Comparison of ENCODE assay signal across 1 cellular context in the genomic region with DNA sequence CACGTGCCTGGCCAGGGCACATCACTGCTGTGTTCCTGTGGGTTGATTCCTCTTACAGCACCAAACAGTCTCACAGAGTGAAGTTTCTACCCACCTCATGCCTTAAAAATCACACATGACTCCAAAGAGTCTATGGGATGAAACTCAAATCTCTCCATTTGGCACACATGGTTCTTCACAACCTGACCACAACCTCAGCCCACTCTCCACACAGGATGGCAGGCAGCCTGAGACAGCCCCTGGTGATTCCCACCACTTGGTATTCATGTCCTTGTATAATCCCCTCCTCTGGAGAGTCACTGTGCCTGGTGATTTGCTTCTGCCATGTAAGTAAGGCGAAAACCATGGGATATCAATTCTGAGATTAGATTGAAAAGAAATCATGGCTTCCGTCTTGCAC.
TF ChIP-seq lines count a peak whose summit lies in the region.

No MANE protein-coding gene starts in this region.

TF ChIP-seq in IMR-90, 13 proteins besides CTCF, POLR2A, EP300 and RAD21 (continued from another document):
- TF ChIP-seq BHLHE40 (IDR thresholded peaks at IDR 0.05; ENCODE audit: low read depth, low read length): no peak
- TF ChIP-seq, protein P1, sequence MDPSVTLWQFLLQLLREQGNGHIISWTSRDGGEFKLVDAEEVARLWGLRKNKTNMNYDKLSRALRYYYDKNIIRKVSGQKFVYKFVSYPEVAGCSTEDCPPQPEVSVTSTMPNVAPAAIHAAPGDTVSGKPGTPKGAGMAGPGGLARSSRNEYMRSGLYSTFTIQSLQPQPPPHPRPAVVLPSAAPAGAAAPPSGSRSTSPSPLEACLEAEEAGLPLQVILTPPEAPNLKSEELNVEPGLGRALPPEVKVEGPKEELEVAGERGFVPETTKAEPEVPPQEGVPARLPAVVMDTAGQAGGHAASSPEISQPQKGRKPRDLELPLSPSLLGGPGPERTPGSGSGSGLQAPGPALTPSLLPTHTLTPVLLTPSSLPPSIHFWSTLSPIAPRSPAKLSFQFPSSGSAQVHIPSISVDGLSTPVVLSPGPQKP (IDR thresholded peaks at IDR 0.05; ENCODE audit: borderline replicate concordance, low read depth, low read length): no peak
- TF ChIP-seq SMC3 (IDR thresholded peaks at IDR 0.05; ENCODE audit: low read depth, low read length): no peak
